Comparison of ENCODE assay signal across 15 cellular contexts in genomic region chr11:35792148-35792845, GRCh38.
DNase-seq lines count a peak whose midpoint lies in the region; ATAC-seq lines count a peak whose summit lies in the region.
"Had no signal": no experiment of that assay in that cellular context is flagged by ENCODE, and none has a peak within 500 bp of the region (broad histone marks: within the 10 kb centered on the region; RNA-seq: fewer than 3 reads in every experiment).

No MANE protein-coding gene starts in this region.

- in situ Hi-C loops in G401 (cut with HindIII; ENCODE audit: low sequenced_read_pairs): no loop called here

- DNase-seq in G401 (ENCODE audit: low spot score) (peak; percentile 89), M059J (ENCODE audit: low read depth) (peak; percentile 69), RPMI7951 (ENCODE audit: low read depth) (peak; percentile 50), left lobe of liver (ENCODE audit: low spot score) (peak; percentile 49), left colon (no peak)
- DNase-seq: activated CD4-positive, alpha-beta T cell treated with anti-CD3 and anti-CD28 coated beads for 48 hours; activated naive CD8-positive, alpha-beta T cell treated with anti-CD3 and anti-CD28 coated beads, Interleukin-2, amount 10 ng/mL, durations not matched to agents 7 days and 5 days; KBM-7; NCI-H146; nucleus accumbens; SHP77; upper lobe of left lung had no signal

- intact Hi-C loops in left colon (cut with DNase I, micrococcal nuclease): no loop called here

- ATAC-seq in left lobe of liver (peak; percentile 69), left colon (no peak), HG03439 (IDR thresholded peaks at IDR 0.05; ENCODE audit: unreplicated experiment) (no peak), GM19328 (IDR thresholded peaks at IDR 0.05; ENCODE audit: unreplicated experiment) (no peak)
- ATAC-seq: HCT116 had no signal

Comparison
In these comparisons a context has a peak if more than half of its experiments do, and no peak if none do; other contexts are left out.
1. DNase-seq: peak in G401 (single experiment), M059J (single experiment), RPMI7951 (single experiment) and left lobe of liver (single experiment); none in left colon (0 of 2).